In the genomic region with DNA sequence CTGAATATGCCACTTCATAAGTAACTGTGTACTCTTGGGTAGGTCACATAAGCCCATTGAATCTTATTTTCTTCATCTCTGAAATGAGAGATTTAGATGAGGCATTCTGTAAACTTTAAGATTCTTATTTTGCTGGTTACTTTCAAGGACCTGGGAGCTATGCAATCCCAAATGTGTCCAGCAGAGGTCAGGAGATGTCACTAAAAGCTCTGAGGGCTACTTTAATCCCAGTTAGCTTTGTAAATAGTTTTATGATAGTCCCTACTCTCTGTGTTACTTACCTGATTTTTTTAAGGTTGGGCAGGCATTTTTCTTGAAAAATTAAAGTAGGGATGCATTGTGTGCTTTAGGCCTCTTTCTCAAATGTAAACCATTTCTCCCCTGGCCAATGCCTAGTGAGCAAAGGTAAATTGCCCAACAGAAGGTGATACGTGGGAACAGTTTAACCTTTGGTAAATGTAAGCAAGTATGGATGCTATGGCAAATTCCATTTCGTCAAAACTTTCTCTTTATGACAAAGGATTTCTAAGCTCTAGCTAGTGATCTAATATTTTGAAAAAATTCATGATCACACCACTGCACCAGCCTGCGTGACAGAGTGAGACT, we compare ENCODE assay signal across 9 cellular contexts. TPM values are rescaled to one million over a fixed set of nuclear protein-coding genes. Genes with fewer than 3 reads are reported as not detected.
DNase-seq lines count a peak whose midpoint lies in the region; ATAC-seq and TF ChIP-seq lines count a peak whose summit lies in the region.
"Had no signal": no experiment of that assay in that cellular context is flagged by ENCODE, and none has a peak within 500 bp of the region (broad histone marks: within the 10 kb centered on the region; RNA-seq: fewer than 3 reads in every experiment).

No MANE protein-coding gene starts in this region.

- peak; percentile 56 for DNase-seq in Daoy (ENCODE audit: low read depth)
- peak; percentile 74 for DNase-seq in LoVo (ENCODE audit: low spot score)
- DNase-seq in SK-N-MC (ENCODE audit: low read depth, low spot score) = peak; percentile 75
- DNase-seq in activated gamma-delta T cell treated with anti-CD3 and anti-CD28 coated beads, Interleukin-2, amount 50 U/mL, for 16 hours (ENCODE audit: low read depth) = peak; percentile 72
- peak; percentile 79 for DNase-seq in globus pallidus (ENCODE audit: low spot score)
- DNase-seq in posterior cingulate gyrus = peak in 6 of 10 donors; percentile 50 to 89 (median 78)
- peak; percentile 78 to 88 for DNase-seq in uterus

- no peaks in the 10 kb centered on the region for H3K4me1 ChIP-seq in uterus

- H3K27ac ChIP-seq in SK-N-MC = peak overlapping the region; percentile 2; the same call in 1 of the 2 replicates
- H3K27ac ChIP-seq in uterus = no peak overlapping the region
- H3K27ac ChIP-seq: epithelial cell of prostate had no signal

- H3K27me3 ChIP-seq in uterus = no peaks in the 10 kb centered on the region

- H3K9ac ChIP-seq in SK-N-MC (ENCODE audit: insufficient read length) = peak overlapping the region; percentile 6

- H3K4me3 ChIP-seq in SK-N-MC = no peak overlapping the region
- H3K4me3 ChIP-seq in uterus = no peak overlapping the region

- TF ChIP-seq POLR2A in uterus (IDR thresholded peaks at IDR 0.05) = no peak

- H3K9me3 ChIP-seq in SK-N-MC (ENCODE audit: low read depth, low read length) = no peaks in the 10 kb centered on the region
- no peaks in the 10 kb centered on the region for H3K9me3 ChIP-seq in uterus

- intact Hi-C loops in posterior cingulate gyrus (cut with DNase I) = loop anchor here (2.0 to 5.0 kb wide), 3 partner anchors 96 to 415 kb away; no protein-coding TSS in a partner anchor
- intact Hi-C loops in uterus (cut with DNase I; ENCODE audit: low total_unique reads) = no loop called here

- peak; percentile 90 to 95 (median 92) for TF ChIP-seq CTCF in uterus (IDR thresholded peaks at IDR 0.05)

- H3K36me3 ChIP-seq in SK-N-MC (ENCODE audit: insufficient read depth, low read length) (no peaks in the 10 kb centered on the region), uterus (no peaks in the 10 kb centered on the region)

- no peak for ATAC-seq in HG02973 (IDR thresholded peaks at IDR 0.05; ENCODE audit: unreplicated experiment)

RNA-seq across cellular contexts. Expression of gene WSB1, which starts 57.1 kb away (rescaled TPM):
- total RNA-seq in Daoy (2014; rRNA removed; shearing (Covaris generic)) = 55.6 and 56.7 TPM in 2 replicates
- total RNA-seq in uterus = 100 to 1,000 TPM; 140 to 421 (median 354) TPM
